In genomic region chr15:89749951-89750559, GRCh38 we compare ENCODE assay signal across 1 cellular context.
TF ChIP-seq lines count a peak whose summit lies in the region.

No MANE protein-coding gene starts in this region.

TF ChIP-seq in H1, 55 proteins besides CTCF, POLR2A, EP300 and RAD21:
- TF ChIP-seq JUN (IDR thresholded peaks at IDR 0.05; ENCODE audit: low read depth, low read length) (no peak), TEAD4 (IDR thresholded peaks at IDR 0.05; ENCODE audit: low read depth, low read length) (no peak), EZH2 (IDR thresholded peaks at IDR 0.05; ENCODE audit: low read depth, low read length, severe bottlenecking) (peak; percentile 83), KDM4A (IDR thresholded peaks at IDR 0.05; ENCODE audit: low read depth, low read length, severe bottlenecking) (peak; percentile 26), NANOG (IDR thresholded peaks at IDR 0.05; ENCODE audit: insufficient read depth, low read depth, low read length, poor library complexity, severe bottlenecking) (no peak), JUND (IDR thresholded peaks at IDR 0.05; ENCODE audit: low read length) (no peak), USF2 (IDR thresholded peaks at IDR 0.05; ENCODE audit: low read length) (no peak), SAP30 (IDR thresholded peaks at IDR 0.05; ENCODE audit: insufficient read depth, insufficient replicate concordance, low read length) (no peak), KDM1A (IDR thresholded peaks at IDR 0.05; ENCODE audit: borderline replicate concordance, low read length) (no peak), POU5F1 (IDR thresholded peaks at IDR 0.05; ENCODE audit: low read depth, low read length) (no peak), YY1 (IDR thresholded peaks at IDR 0.05; ENCODE audit: low read depth, low read length) (no peak), RNF2 (IDR thresholded peaks at IDR 0.05; ENCODE audit: borderline replicate concordance, low read depth, low read length, missing control alignments, poor library complexity, severe bottlenecking) (no peak), TCF12 (IDR thresholded peaks at IDR 0.05; ENCODE audit: low read depth, low read length) (no peak), CREB1 (IDR thresholded peaks at IDR 0.05) (no peak), SIN3A (conservative IDR thresholded peaks at IDR 0.05 in 1 of 2, IDR thresholded peaks at IDR 0.05 in 1 of 2; ENCODE audit: low read depth in 1 of 2, low read length in 2 of 2) (no peak), MAX (IDR thresholded peaks at IDR 0.05) (no peak), E2F6 (IDR thresholded peaks at IDR 0.05) (no peak), SUZ12 (IDR thresholded peaks at IDR 0.05; ENCODE audit: low read length) (peak; percentile 79), BRCA1 (IDR thresholded peaks at IDR 0.05; ENCODE audit: low read depth, low read length) (no peak), HDAC2 (IDR thresholded peaks at IDR 0.05; ENCODE audit: borderline replicate concordance in 1 of 2, low read depth in 2 of 2, low read length in 2 of 2) (no peak)
TF ChIP-seq in H1: peak in this region for 3.
